In the genomic region with DNA sequence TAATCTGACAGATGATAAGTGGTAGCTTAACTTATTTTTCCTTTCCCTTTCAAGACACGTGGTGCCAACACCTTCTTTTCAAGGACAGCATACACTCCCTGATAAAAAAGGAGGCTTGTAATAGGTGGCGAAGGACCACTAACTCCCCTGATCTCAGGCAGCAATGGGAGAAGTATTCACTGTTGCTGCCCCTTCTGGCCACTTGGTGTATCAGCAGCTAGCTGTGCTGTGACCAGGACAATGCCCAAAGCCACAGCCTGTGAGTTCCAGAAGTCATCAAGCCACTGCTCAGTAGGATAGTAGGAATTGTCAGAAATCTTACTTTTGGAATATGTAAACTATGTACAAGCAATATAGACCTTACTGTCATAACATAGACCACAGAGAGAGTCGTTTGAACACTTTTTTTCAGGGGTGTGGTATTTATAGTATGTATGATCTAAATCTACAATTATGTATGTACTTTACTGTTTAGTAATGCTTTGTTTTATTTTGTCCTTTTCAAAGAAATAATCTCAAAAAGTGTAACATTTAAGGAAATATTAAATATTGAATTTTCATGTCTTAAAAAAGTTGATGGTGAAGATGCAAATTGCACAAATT, we compare ENCODE assay signal across 9 cellular contexts.
DNase-seq lines count a peak whose midpoint lies in the region; ATAC-seq and FAIRE-seq lines count a peak whose summit lies in the region.
"Had no signal": no experiment of that assay in that cellular context is flagged by ENCODE, and none has a peak within 500 bp of the region (broad histone marks: within the 10 kb centered on the region; RNA-seq: fewer than 3 reads in every experiment).

No MANE protein-coding gene starts in this region.

- intact Hi-C loops in head of caudate nucleus (cut with DNase I): no loop called here

- H3K9me3 ChIP-seq in T-helper 17 cell (ENCODE audit: control insufficient read depth, low read length, poor library complexity, severe bottlenecking): no peaks in the 10 kb centered on the region

- H3K27me3 Mint-ChIP-seq in T-helper 17 cell: peaks cover 39% of the 10 kb centered on the region

- DNase-seq in activated CD8-positive, alpha-beta memory T cell treated with anti-CD3 and anti-CD28 coated beads, Interleukin-2, amount 50 U/mL, for 48 hours: peak; percentile 51
- no peak for DNase-seq in activated CD8-positive, alpha-beta memory T cell treated with anti-CD3 and anti-CD28 coated beads, Interleukin-2, amount 50 U/mL, for 4 hours
- peak; percentile 55 for DNase-seq in SK-N-DZ (ENCODE audit: low spot score)
- peak in 28 of 42 donors; percentile 7 to 63 (median 24) for DNase-seq in head of caudate nucleus
- DNase-seq in urothelium cell line (ENCODE audit: low spot score): peak; percentile 67
- no peak for DNase-seq in T-helper 17 cell

- no peak overlapping the region for H3K4me3 Mint-ChIP-seq in T-helper 17 cell
- H3K4me3 Mint-ChIP-seq: dendritic cell treated with granulocyte-macrophage colony-stimulating factor and Interleukin-4, amounts not matched to agents 40 ng/mL and 50 ng/mL, for 4 days had no signal

- ATAC-seq in GM19452 (IDR thresholded peaks at IDR 0.05; ENCODE audit: unreplicated experiment): peak; percentile 95
- ATAC-seq in HG03442 (IDR thresholded peaks at IDR 0.05; ENCODE audit: unreplicated experiment): peak; percentile 86
- no peak for ATAC-seq in T-helper 17 cell

- no peaks in the 10 kb centered on the region for H3K4me1 Mint-ChIP-seq in T-helper 17 cell

- H3K27ac Mint-ChIP-seq in T-helper 17 cell: no peak overlapping the region
- H3K27ac Mint-ChIP-seq: dendritic cell treated with granulocyte-macrophage colony-stimulating factor and Interleukin-4, amounts not matched to agents 40 ng/mL and 50 ng/mL, for 4 days had no signal

- no peaks in the 10 kb centered on the region for H3K36me3 Mint-ChIP-seq in T-helper 17 cell (ENCODE audit: low read depth)

- FAIRE-seq in urothelium cell line (lab: Jason Lieb, UNC): peak; percentile 85

Comparison
In these comparisons a context has a peak if more than half of its experiments do, and no peak if none do; other contexts are left out.
1. DNase-seq: peak in activated CD8-positive, alpha-beta memory T cell treated with anti-CD3 and anti-CD28 coated beads, Interleukin-2, amount 50 U/mL, for 48 hours (single experiment), SK-N-DZ (single experiment), head of caudate nucleus (28 of 42) and urothelium cell line (single experiment); none in activated CD8-positive, alpha-beta memory T cell treated with anti-CD3 and anti-CD28 coated beads, Interleukin-2, amount 50 U/mL, for 4 hours (single experiment) and T-helper 17 cell (0 of 3).